In the genomic region with DNA sequence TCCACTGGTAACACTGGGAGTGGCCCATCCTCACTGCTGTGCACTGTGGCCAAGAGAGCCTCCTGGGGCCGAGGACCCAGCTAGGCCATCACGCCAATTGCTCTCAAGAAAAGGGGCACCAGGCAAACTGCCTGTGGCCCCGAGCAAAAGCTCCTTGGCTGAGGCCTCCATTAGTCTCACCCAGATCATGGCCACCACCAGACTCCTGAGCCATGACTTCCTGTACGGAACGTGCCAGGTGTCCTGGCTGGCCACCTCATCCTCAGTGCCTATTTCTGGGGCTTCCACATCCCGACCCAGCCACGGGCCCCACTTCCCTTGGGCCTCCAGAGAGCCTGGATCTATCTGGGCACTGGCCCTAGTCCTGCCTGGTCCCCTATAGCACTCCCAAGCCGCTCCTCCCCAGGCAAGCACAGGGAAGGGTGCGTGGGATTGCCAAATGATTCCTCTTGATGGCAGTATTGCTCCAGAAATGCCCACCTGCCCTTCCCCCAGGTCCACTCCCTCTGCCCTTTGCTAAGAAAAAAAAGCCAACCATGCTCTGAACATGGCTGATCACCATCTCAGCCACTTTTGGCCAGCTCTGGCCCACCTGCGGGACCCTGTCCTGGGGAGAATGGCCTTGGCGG, we compare ENCODE assay signal across 9 cellular contexts.
DNase-seq lines count a peak whose midpoint lies in the region; ATAC-seq and TF ChIP-seq lines count a peak whose summit lies in the region.
"Had no signal": no experiment of that assay in that cellular context is flagged by ENCODE, and none has a peak within 500 bp of the region (broad histone marks: within the 10 kb centered on the region; RNA-seq: fewer than 3 reads in every experiment).

No MANE protein-coding gene starts in this region.

- intact Hi-C loops in CD4-positive, alpha-beta T cell (cut with DNase I, micrococcal nuclease): no loop called here

- DNase-seq in NCI-H748 (lab: John Stamatoyannopoulos, UW; ENCODE audit: unreplicated experiment) (peak; percentile 47), NCI-H748 treated with DMSO at 0.1 percent for 48 hours (lab: John Stamatoyannopoulos, UW) (no peak), NCI-H146 treated with DMSO at 0.1 percent for 48 hours (lab: John Stamatoyannopoulos, UW; ENCODE audit: unreplicated experiment) (peak; percentile 59), cerebellar cortex (ENCODE audit: low spot score) (peak; percentile 63), type B pancreatic cell (ENCODE audit: extremely low spot score, unreplicated experiment) (no peak), glomerular visceral epithelial cell (ENCODE audit: extremely low spot score) (no peak)
- no peak for DNase-seq in CD4-positive, alpha-beta T cell
- DNase-seq: tibial artery had no signal

- POLR2A ChIA-PET in CD4-positive, alpha-beta T cell (lab: Charles Lee): no interaction called here

- CTCF ChIA-PET in CD4-positive, alpha-beta T cell (lab: Charles Lee): no interaction called here

- no peak overlapping the region for H3K27ac ChIP-seq in CD4-positive, alpha-beta T cell (ENCODE audit: low read depth, low read length)
- H3K27ac ChIP-seq: tibial artery had no signal

- TF ChIP-seq CTCF in type B pancreatic cell (conservative IDR thresholded peaks at IDR 0.05): peak; percentile 33
- TF ChIP-seq CTCF in CD4-positive, alpha-beta T cell (IDR thresholded peaks at IDR 0.05): no peak

- H3K9me3 Mint-ChIP-seq in type B pancreatic cell: peaks cover 10% of the 10 kb centered on the region
- H3K9me3 Mint-ChIP-seq in CD4-positive, alpha-beta T cell: no peaks in the 10 kb centered on the region

- H3K27me3 ChIP-seq in CD4-positive, alpha-beta T cell (ENCODE audit: control insufficient read depth, insufficient read depth, low read length): no peaks in the 10 kb centered on the region
- H3K27me3 ChIP-seq: tibial artery had no signal

- H3K27ac Mint-ChIP-seq in type B pancreatic cell: no peak overlapping the region
- no peak overlapping the region for H3K27ac Mint-ChIP-seq in CD4-positive, alpha-beta T cell

- H3K36me3 Mint-ChIP-seq in type B pancreatic cell: peaks cover 19% of the 10 kb centered on the region
- no peaks in the 10 kb centered on the region for H3K36me3 Mint-ChIP-seq in CD4-positive, alpha-beta T cell (ENCODE audit: low read depth)

- H3K4me1 Mint-ChIP-seq in type B pancreatic cell (ENCODE audit: unreplicated experiment): peaks cover 5% of the 10 kb centered on the region
- no peaks in the 10 kb centered on the region for H3K4me1 Mint-ChIP-seq in CD4-positive, alpha-beta T cell (ENCODE audit: low read depth)

- no peak for ATAC-seq in CD4-positive, alpha-beta T cell (ENCODE audit: poor library complexity)
- no peak for ATAC-seq in GM18517 (IDR thresholded peaks at IDR 0.05; ENCODE audit: unreplicated experiment)

- no peaks in the 10 kb centered on the region for H3K9me3 ChIP-seq in CD4-positive, alpha-beta T cell (ENCODE audit: control insufficient read depth, low read length)
- H3K9me3 ChIP-seq: tibial artery had no signal

- H3K4me3 Mint-ChIP-seq in type B pancreatic cell: no peak overlapping the region
- no peak overlapping the region for H3K4me3 Mint-ChIP-seq in CD4-positive, alpha-beta T cell

- H3K27me3 Mint-ChIP-seq in type B pancreatic cell: no peaks in the 10 kb centered on the region
- H3K27me3 Mint-ChIP-seq in CD4-positive, alpha-beta T cell: no peaks in the 10 kb centered on the region

Comparison
In these comparisons a context has a peak if more than half of its experiments do, and no peak if none do; other contexts are left out.
1. DNase-seq: peak in NCI-H748 (single experiment), NCI-H146 treated with DMSO at 0.1 percent for 48 hours (single experiment) and cerebellar cortex (single experiment); none in NCI-H748 treated with DMSO at 0.1 percent for 48 hours (single experiment), type B pancreatic cell (single experiment), CD4-positive, alpha-beta T cell (0 of 10) and glomerular visceral epithelial cell (single experiment).